In genomic region chr22:17451251-17451765, GRCh38 we compare ENCODE assay signal across 1 cellular context.
TF ChIP-seq lines count a peak whose summit lies in the region.

No MANE protein-coding gene starts in this region.

TF ChIP-seq in GM12878, 131 proteins besides CTCF, POLR2A, EP300 and RAD21 (continued from another document):
- TF ChIP-seq TARDBP (IDR thresholded peaks at IDR 0.05; ENCODE audit: borderline replicate concordance) (no peak), E2F4 (IDR thresholded peaks at IDR 0.05; ENCODE audit: low read depth, low read length) (no peak), ATF3 (IDR thresholded peaks at IDR 0.05; ENCODE audit: borderline replicate concordance, extremely low read depth, low read depth, low read length) (no peak), SREBF1 (IDR thresholded peaks at IDR 0.05; ENCODE audit: low read length) (no peak), KDM1A (IDR thresholded peaks at IDR 0.05; ENCODE audit: borderline replicate concordance) (no peak), MYC (IDR thresholded peaks at IDR 0.05; ENCODE audit: insufficient read depth, insufficient read length, insufficient replicate concordance, low read length, severe bottlenecking) (no peak), RUNX3 (IDR thresholded peaks at IDR 0.05; ENCODE audit: low read length) (no peak), EZH2 (IDR thresholded peaks at IDR 0.05; ENCODE audit: borderline replicate concordance, control insufficient read depth, low read depth, low read length) (no peak), SMAD1 (IDR thresholded peaks at IDR 0.05; ENCODE audit: low read depth, partially characterized antibody) (no peak), FOXK2 (IDR thresholded peaks at IDR 0.05) (no peak), RFX5 (IDR thresholded peaks at IDR 0.05; ENCODE audit: low read depth, low read length) (no peak), CBX3 (IDR thresholded peaks at IDR 0.05; ENCODE audit: borderline replicate concordance, low read depth) (no peak)
